Comparison of ENCODE assay signal across 18 cellular contexts in genomic region chr10:61029411-61029810, GRCh38.
A peak's percentile ranks its signal among the peaks of the same experiment; 100 is the strongest.
DNase-seq lines count a peak whose midpoint lies in the region; ATAC-seq, FAIRE-seq and TF ChIP-seq lines count a peak whose summit lies in the region.
"Had no signal": no experiment of that assay in that cellular context is flagged by ENCODE, and none has a peak within 500 bp of the region (broad histone marks: within the 10 kb centered on the region; RNA-seq: fewer than 3 reads in every experiment).

No MANE protein-coding gene starts in this region.

- H3K36me3 Mint-ChIP-seq in astrocyte (ENCODE audit: low read depth, unreplicated experiment), result no peaks in the 10 kb centered on the region
- H3K36me3 Mint-ChIP-seq: CD8-positive, alpha-beta T cell had no signal

- peaks cover 19% of the 10 kb centered on the region for H3K4me1 ChIP-seq in astrocyte (ENCODE audit: insufficient read depth, low read length)
- H3K4me1 ChIP-seq in foreskin keratinocyte, result no peaks in the 10 kb centered on the region
- peaks cover 6% of the 10 kb centered on the region for H3K4me1 ChIP-seq in osteoblast (ENCODE audit: insufficient read depth, low read length)
- H3K4me1 ChIP-seq: BLaER1 treated with 17β-estradiol and CSF1 and Interleukin-3, amounts not matched to agents 10 nM and 100 nM had no signal

- H3K27ac ChIP-seq in astrocyte (ENCODE audit: low read depth, low read length), result peak overlapping the region; percentile 89
- H3K27ac ChIP-seq in foreskin keratinocyte, result no peak overlapping the region
- H3K27ac ChIP-seq in osteoblast (ENCODE audit: low read depth, low read length), result no peak overlapping the region
- H3K27ac ChIP-seq: BLaER1 treated with 17β-estradiol and CSF1 and Interleukin-3, amounts not matched to agents 10 nM and 100 nM had no signal

- no peaks in the 10 kb centered on the region for H3K36me3 ChIP-seq in astrocyte (ENCODE audit: insufficient read depth, low read length)
- no peaks in the 10 kb centered on the region for H3K36me3 ChIP-seq in osteoblast (ENCODE audit: insufficient read depth, low read length)
- H3K36me3 ChIP-seq: BLaER1 treated with 17β-estradiol and CSF1 and Interleukin-3, amounts not matched to agents 10 nM and 100 nM had no signal

- DNase-seq in LNCaP clone FGC (ENCODE audit: low read depth) (peak; percentile 30), astrocyte (ENCODE audit: low read depth) (no peak), foreskin keratinocyte (peak; percentile 71 to 78), osteoblast (ENCODE audit: insufficient read length, low spot score, missing footprints) (no peak), cerebellum (ENCODE audit: low spot score) (no peak), NCI-H510A (lab: John Stamatoyannopoulos, UW) (no peak), SKM-1 (lab: John Stamatoyannopoulos, UW; ENCODE audit: unreplicated experiment) (no peak)
- DNase-seq: CD8-positive, alpha-beta T cell; DMS79 treated with DMSO at 0.1 percent for 48 hours; Kasumi-1; NCI-H1105; NCI-H2081; NCI-H2171 treated with DMSO at 0.1 percent for 48 hours; NCI-H446 treated with DMSO at 0.1 percent for 48 hours; SHP77; SK-N-SH had no signal

- H4K20me1 ChIP-seq in astrocyte (ENCODE audit: insufficient read depth, low read length) (no peaks in the 10 kb centered on the region), osteoblast (ENCODE audit: insufficient read depth, low read length) (no peaks in the 10 kb centered on the region)
- H4K20me1 ChIP-seq: BLaER1 treated with 17β-estradiol and CSF1 and Interleukin-3, amounts not matched to agents 10 nM and 100 nM had no signal

- peak overlapping the region; percentile 68 for H3K9ac ChIP-seq in astrocyte (ENCODE audit: low read length)
- H3K9ac ChIP-seq: BLaER1 treated with 17β-estradiol and CSF1 and Interleukin-3, amounts not matched to agents 10 nM and 100 nM; SK-N-SH had no signal

- FAIRE-seq in astrocyte (lab: Jason Lieb, UNC), result no peak

- H3K79me2 ChIP-seq in astrocyte (ENCODE audit: insufficient read depth, low read length) (no peaks in the 10 kb centered on the region), osteoblast (ENCODE audit: insufficient read depth, low read length) (no peaks in the 10 kb centered on the region)

- H3K27me3 ChIP-seq in astrocyte (ENCODE audit: insufficient read depth, low read length) (no peaks in the 10 kb centered on the region), foreskin keratinocyte (no peaks in the 10 kb centered on the region), osteoblast (ENCODE audit: insufficient read depth, low read length) (no peaks in the 10 kb centered on the region)
- H3K27me3 ChIP-seq: BLaER1 treated with 17β-estradiol and CSF1 and Interleukin-3, amounts not matched to agents 10 nM and 100 nM had no signal

- H3K4me2 ChIP-seq in astrocyte (ENCODE audit: low read length) (peak overlapping the region; percentile 71), osteoblast (ENCODE audit: insufficient read depth, low read length) (peak overlapping the region; percentile 35)
- H3K4me2 ChIP-seq: BLaER1 treated with 17β-estradiol and CSF1 and Interleukin-3, amounts not matched to agents 10 nM and 100 nM; SK-N-SH had no signal

- peaks cover 35% of the 10 kb centered on the region for H3K4me1 Mint-ChIP-seq in astrocyte (ENCODE audit: low read depth, unreplicated experiment)

- H3K4me3 ChIP-seq in LNCaP clone FGC (ENCODE audit: low read depth, low read length), result no peak overlapping the region
- H3K4me3 ChIP-seq in astrocyte (ENCODE audit: insufficient read depth, low read depth, low read length), result no peak overlapping the region
- H3K4me3 ChIP-seq in osteoblast (ENCODE audit: insufficient read depth, low read length), result no peak overlapping the region
- H3K4me3 ChIP-seq: BLaER1 treated with 17β-estradiol and CSF1 and Interleukin-3, amounts not matched to agents 10 nM and 100 nM had no signal

- H3K9me3 Mint-ChIP-seq in astrocyte (ENCODE audit: unreplicated experiment), result no peaks in the 10 kb centered on the region
- H3K9me3 Mint-ChIP-seq: CD8-positive, alpha-beta T cell had no signal

- peak overlapping the region; percentile 92 for H3K27ac Mint-ChIP-seq in astrocyte (ENCODE audit: unreplicated experiment)
- H3K27ac Mint-ChIP-seq: CD8-positive, alpha-beta T cell had no signal

- H2AFZ ChIP-seq in astrocyte (ENCODE audit: low read depth, low read length), result no peak overlapping the region
- H2AFZ ChIP-seq in osteoblast (ENCODE audit: low read length), result no peak overlapping the region

- TF ChIP-seq CTCF in LNCaP clone FGC (IDR thresholded peaks at IDR 0.05; ENCODE audit: control insufficient read depth, extremely low read depth, insufficient read depth), result no peak
- no peak for TF ChIP-seq CTCF in astrocyte (IDR thresholded peaks at IDR 0.05; ENCODE audit: insufficient read depth, low read depth, low read length)
- no peak for TF ChIP-seq CTCF in foreskin keratinocyte (conservative IDR thresholded peaks at IDR 0.05)
- no peak for TF ChIP-seq CTCF in osteoblast (IDR thresholded peaks at IDR 0.05; ENCODE audit: extremely low read depth, low read depth, low read length)

- ATAC-seq in foreskin keratinocyte (peak; percentile 66), HG03442 (IDR thresholded peaks at IDR 0.05; ENCODE audit: unreplicated experiment) (no peak)
- ATAC-seq: CD8-positive, alpha-beta T cell had no signal

- no peaks in the 10 kb centered on the region for H3K9me3 ChIP-seq in astrocyte (ENCODE audit: insufficient read depth, low read depth, low read length)
- no peaks in the 10 kb centered on the region for H3K9me3 ChIP-seq in osteoblast (ENCODE audit: low read depth, low read length)
- H3K9me3 ChIP-seq: BLaER1 treated with 17β-estradiol and CSF1 and Interleukin-3, amounts not matched to agents 10 nM and 100 nM; SK-N-SH had no signal

- H3K4me3 Mint-ChIP-seq in astrocyte (ENCODE audit: unreplicated experiment), result no peak overlapping the region
- H3K4me3 Mint-ChIP-seq: CD8-positive, alpha-beta T cell had no signal

- H3K27me3 Mint-ChIP-seq in astrocyte (ENCODE audit: low read depth, unreplicated experiment), result no peaks in the 10 kb centered on the region

Comparison
In these comparisons a context has a peak if more than half of its experiments do, and no peak if none do; other contexts are left out.
1. DNase-seq: peak in LNCaP clone FGC (single experiment) and foreskin keratinocyte (2 of 2); none in astrocyte (single experiment), osteoblast (single experiment), cerebellum (single experiment), NCI-H510A (single experiment) and SKM-1 (single experiment).